1 cellular context compared by ENCODE assay signal in the genomic region with DNA sequence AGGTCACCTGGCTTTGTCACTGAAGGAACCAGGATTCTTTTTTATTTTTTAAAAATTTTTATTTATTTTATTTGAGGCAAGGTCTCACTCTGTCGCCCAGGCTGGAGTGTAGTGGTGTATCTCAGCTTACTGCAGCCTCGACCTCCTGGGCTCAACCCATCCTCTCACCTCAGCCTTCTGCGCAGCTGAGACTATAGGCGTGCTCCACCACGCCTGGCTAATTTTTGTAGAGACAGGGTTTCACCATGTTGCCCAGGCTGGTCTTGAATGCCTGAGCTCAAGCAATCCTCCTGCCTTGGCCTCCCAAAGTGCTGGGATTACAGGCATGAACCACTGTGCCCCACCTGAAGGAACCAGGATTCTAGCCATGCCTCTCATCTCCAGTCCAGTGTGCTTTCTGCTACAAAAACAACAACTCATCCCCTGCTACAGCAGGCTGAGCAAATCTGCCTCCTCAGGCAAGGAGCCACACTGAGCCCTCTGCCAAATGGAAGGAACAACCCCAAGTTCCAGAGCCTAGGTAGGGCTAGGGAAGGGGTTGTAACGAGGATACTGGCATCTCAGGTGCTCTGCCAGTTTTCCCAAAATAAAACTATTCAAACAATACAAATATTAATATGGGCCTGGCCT.
TF ChIP-seq lines count a peak whose summit lies in the region.

No MANE protein-coding gene starts in this region.

TF ChIP-seq in HepG2, 621 proteins besides CTCF, POLR2A, EP300 and RAD21:
- TF ChIP-seq ZNF468 (CRISPR knock-in tag; IDR thresholded peaks at IDR 0.05), result no peak
- no peak for TF ChIP-seq ZNF44 (CRISPR knock-in tag; IDR thresholded peaks at IDR 0.05)
- no peak for TF ChIP-seq ZNF770 (CRISPR knock-in tag; IDR thresholded peaks at IDR 0.05)
- no peak for TF ChIP-seq MTF1 (CRISPR knock-in tag; IDR thresholded peaks at IDR 0.05)
- no peak for TF ChIP-seq PAX8 (CRISPR knock-in tag; IDR thresholded peaks at IDR 0.05; ENCODE audit: borderline replicate concordance)
- no peak for TF ChIP-seq ZNF619 (CRISPR knock-in tag; IDR thresholded peaks at IDR 0.05)
- TF ChIP-seq, protein P1, sequence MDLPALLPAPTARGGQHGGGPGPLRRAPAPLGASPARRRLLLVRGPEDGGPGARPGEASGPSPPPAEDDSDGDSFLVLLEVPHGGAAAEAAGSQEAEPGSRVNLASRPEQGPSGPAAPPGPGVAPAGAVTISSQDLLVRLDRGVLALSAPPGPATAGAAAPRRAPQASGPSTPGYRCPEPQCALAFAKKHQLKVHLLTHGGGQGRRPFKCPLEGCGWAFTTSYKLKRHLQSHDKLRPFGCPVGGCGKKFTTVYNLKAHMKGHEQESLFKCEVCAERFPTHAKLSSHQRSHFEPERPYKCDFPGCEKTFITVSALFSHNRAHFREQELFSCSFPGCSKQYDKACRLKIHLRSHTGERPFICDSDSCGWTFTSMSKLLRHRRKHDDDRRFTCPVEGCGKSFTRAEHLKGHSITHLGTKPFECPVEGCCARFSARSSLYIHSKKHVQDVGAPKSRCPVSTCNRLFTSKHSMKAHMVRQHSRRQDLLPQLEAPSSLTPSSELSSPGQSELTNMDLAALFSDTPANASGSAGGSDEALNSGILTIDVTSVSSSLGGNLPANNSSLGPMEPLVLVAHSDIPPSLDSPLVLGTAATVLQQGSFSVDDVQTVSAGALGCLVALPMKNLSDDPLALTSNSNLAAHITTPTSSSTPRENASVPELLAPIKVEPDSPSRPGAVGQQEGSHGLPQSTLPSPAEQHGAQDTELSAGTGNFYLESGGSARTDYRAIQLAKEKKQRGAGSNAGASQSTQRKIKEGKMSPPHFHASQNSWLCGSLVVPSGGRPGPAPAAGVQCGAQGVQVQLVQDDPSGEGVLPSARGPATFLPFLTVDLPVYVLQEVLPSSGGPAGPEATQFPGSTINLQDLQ (CRISPR knock-in tag; IDR thresholded peaks at IDR 0.05), result no peak
- no peak for TF ChIP-seq TBP (CRISPR knock-in tag; IDR thresholded peaks at IDR 0.05)
- TF ChIP-seq, protein P2, sequence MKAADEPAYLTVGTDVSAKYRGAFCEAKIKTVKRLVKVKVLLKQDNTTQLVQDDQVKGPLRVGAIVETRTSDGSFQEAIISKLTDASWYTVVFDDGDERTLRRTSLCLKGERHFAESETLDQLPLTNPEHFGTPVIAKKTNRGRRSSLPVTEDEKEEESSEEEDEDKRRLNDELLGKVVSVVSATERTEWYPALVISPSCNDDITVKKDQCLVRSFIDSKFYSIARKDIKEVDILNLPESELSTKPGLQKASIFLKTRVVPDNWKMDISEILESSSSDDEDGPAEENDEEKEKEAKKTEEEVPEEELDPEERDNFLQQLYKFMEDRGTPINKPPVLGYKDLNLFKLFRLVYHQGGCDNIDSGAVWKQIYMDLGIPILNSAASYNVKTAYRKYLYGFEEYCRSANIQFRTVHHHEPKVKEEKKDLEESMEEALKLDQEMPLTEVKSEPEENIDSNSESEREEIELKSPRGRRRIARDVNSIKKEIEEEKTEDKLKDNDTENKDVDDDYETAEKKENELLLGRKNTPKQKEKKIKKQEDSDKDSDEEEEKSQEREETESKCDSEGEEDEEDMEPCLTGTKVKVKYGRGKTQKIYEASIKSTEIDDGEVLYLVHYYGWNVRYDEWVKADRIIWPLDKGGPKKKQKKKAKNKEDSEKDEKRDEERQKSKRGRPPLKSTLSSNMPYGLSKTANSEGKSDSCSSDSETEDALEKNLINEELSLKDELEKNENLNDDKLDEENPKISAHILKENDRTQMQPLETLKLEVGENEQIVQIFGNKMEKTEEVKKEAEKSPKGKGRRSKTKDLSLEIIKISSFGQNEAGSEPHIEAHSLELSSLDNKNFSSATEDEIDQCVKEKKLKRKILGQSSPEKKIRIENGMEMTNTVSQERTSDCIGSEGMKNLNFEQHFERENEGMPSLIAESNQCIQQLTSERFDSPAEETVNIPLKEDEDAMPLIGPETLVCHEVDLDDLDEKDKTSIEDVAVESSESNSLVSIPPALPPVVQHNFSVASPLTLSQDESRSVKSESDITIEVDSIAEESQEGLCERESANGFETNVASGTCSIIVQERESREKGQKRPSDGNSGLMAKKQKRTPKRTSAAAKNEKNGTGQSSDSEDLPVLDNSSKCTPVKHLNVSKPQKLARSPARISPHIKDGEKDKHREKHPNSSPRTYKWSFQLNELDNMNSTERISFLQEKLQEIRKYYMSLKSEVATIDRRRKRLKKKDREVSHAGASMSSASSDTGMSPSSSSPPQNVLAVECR (CRISPR knock-in tag; IDR thresholded peaks at IDR 0.05; ENCODE audit: borderline replicate concordance), result no peak
- TF ChIP-seq SATB2 (CRISPR knock-in tag; IDR thresholded peaks at IDR 0.05), result no peak
- TF ChIP-seq JUND (CRISPR knock-in tag; IDR thresholded peaks at IDR 0.05), result no peak
- no peak for TF ChIP-seq STAT6 (CRISPR knock-in tag; IDR thresholded peaks at IDR 0.05; ENCODE audit: borderline replicate concordance)
- no peak for TF ChIP-seq SIX1 (CRISPR knock-in tag; IDR thresholded peaks at IDR 0.05; ENCODE audit: borderline replicate concordance)
